8 cellular contexts compared by ENCODE assay signal in the genomic region with DNA sequence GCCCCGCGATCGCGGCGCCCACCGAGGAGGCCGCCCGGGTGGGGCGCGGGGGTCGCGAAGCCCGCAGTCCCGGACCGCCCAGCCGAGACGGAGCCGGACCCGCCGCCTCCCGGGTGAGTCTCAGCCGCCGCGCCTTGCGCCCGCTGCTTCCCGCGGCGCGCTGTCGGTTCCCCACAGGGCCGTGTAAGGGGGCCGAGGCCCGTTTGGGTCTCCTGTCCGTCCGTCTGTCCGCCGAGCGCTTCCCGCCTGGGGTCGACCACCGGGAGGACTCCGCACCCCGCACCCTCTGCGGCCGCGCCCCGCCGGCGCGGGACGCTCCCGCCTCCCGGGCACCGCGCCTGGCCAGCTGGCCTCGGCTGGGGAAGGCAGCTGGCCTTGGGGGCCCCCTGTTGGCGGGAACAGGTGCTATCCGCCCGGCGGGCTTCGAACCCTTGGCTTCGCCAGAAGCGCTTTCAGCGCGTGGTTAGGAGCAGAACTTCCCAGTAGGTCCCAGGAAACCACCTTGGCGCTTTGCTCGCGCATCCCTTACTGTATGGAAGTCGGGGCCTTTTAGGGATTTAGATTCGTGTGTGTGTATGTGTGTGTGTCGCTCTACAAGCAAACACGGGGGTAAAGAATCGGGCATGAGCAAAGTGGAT. TPM values are rescaled to one million over a fixed set of nuclear protein-coding genes. Genes with fewer than 3 reads are reported as not detected.
DNase-seq lines count a peak whose midpoint lies in the region; ATAC-seq lines count a peak whose summit lies in the region.

No MANE protein-coding gene starts in this region.

- H3K27ac Mint-ChIP-seq in T-helper 17 cell = no peak overlapping the region
- no peak overlapping the region for H3K27ac Mint-ChIP-seq in effector memory CD8-positive, alpha-beta T cell
- H3K27ac Mint-ChIP-seq in stimulated activated effector memory CD8-positive, alpha-beta T cell treated with anti-CD3 and anti-CD28 coated beads, Interleukin-12 subunit alpha, Interleukin-12 subunit beta, amount 100 ng/mL, for 72 hours = no peak overlapping the region

- DNase-seq in DMS153 (lab: John Stamatoyannopoulos, UW) = peak; percentile 28
- DNase-seq in HK-2 (ENCODE audit: unreplicated experiment) = peak; percentile 81
- no peak for DNase-seq in T-helper 17 cell
- no peak for DNase-seq in effector memory CD8-positive, alpha-beta T cell
- DNase-seq in lung microvascular endothelial cell (ENCODE audit: low read depth in 2 of 2) = peak; percentile 78 to 83
- DNase-seq in stimulated activated effector memory CD8-positive, alpha-beta T cell treated with anti-CD3 and anti-CD28 coated beads, Interleukin-12 subunit alpha, Interleukin-12 subunit beta, amount 100 ng/mL, for 72 hours (ENCODE audit: low spot score in 2 of 2) = peak; percentile 18 to 68

- H3K9me3 Mint-ChIP-seq in effector memory CD8-positive, alpha-beta T cell = no peaks in the 10 kb centered on the region
- no peaks in the 10 kb centered on the region for H3K9me3 Mint-ChIP-seq in stimulated activated effector memory CD8-positive, alpha-beta T cell treated with anti-CD3 and anti-CD28 coated beads, Interleukin-12 subunit alpha, Interleukin-12 subunit beta, amount 100 ng/mL, for 72 hours

- peak overlapping the region; percentile 79 for H3K4me3 Mint-ChIP-seq in T-helper 17 cell
- H3K4me3 Mint-ChIP-seq in effector memory CD8-positive, alpha-beta T cell = peak overlapping the region; percentile 38 to 45
- peak overlapping the region; percentile 20 for H3K4me3 Mint-ChIP-seq in stimulated activated effector memory CD8-positive, alpha-beta T cell treated with anti-CD3 and anti-CD28 coated beads, Interleukin-12 subunit alpha, Interleukin-12 subunit beta, amount 100 ng/mL, for 72 hours

- H3K27me3 Mint-ChIP-seq in T-helper 17 cell = peaks cover 53% of the 10 kb centered on the region
- H3K27me3 Mint-ChIP-seq in effector memory CD8-positive, alpha-beta T cell = peaks cover 42 to 64% of the 10 kb centered on the region in 2 donors

- no peaks in the 10 kb centered on the region for H3K36me3 Mint-ChIP-seq in T-helper 17 cell (ENCODE audit: low read depth)
- no peaks in the 10 kb centered on the region for H3K36me3 Mint-ChIP-seq in effector memory CD8-positive, alpha-beta T cell (ENCODE audit: insufficient read depth)
- no peaks in the 10 kb centered on the region for H3K36me3 Mint-ChIP-seq in stimulated activated effector memory CD8-positive, alpha-beta T cell treated with anti-CD3 and anti-CD28 coated beads, Interleukin-12 subunit alpha, Interleukin-12 subunit beta, amount 100 ng/mL, for 72 hours

- ATAC-seq in T-helper 17 cell (no peak), GM19023 (IDR thresholded peaks at IDR 0.05; ENCODE audit: unreplicated experiment) (no peak), HG03095 (IDR thresholded peaks at IDR 0.05; ENCODE audit: unreplicated experiment) (no peak)
- ATAC-seq in effector memory CD8-positive, alpha-beta T cell (replicated peaks) = no peak
- peak; percentile 52 for ATAC-seq in stimulated activated effector memory CD8-positive, alpha-beta T cell treated with anti-CD3 and anti-CD28 coated beads, Interleukin-12 subunit alpha, Interleukin-12 subunit beta, amount 100 ng/mL, for 72 hours

- H3K9me3 ChIP-seq in T-helper 17 cell (ENCODE audit: control insufficient read depth, low read length, poor library complexity, severe bottlenecking) = no peaks in the 10 kb centered on the region

- H3K4me1 Mint-ChIP-seq in T-helper 17 cell = peaks cover 22% of the 10 kb centered on the region
- peaks cover 10 to 13% of the 10 kb centered on the region in 2 donors for H3K4me1 Mint-ChIP-seq in effector memory CD8-positive, alpha-beta T cell (ENCODE audit: low read depth in 2 of 2)
- H3K4me1 Mint-ChIP-seq in stimulated activated effector memory CD8-positive, alpha-beta T cell treated with anti-CD3 and anti-CD28 coated beads, Interleukin-12 subunit alpha, Interleukin-12 subunit beta, amount 100 ng/mL, for 72 hours = peaks cover 19% of the 10 kb centered on the region

RNA-seq across cellular contexts. Expression of gene TMEM51, which starts 0.4 kb away (rescaled TPM):
- total RNA-seq in T-helper 17 cell = not detected
- 5.9 and 9.3 TPM in 2 replicates for total RNA-seq in lung microvascular endothelial cell

Comparison
In these comparisons a context has a peak if more than half of its experiments do, and no peak if none do; other contexts are left out.
1. DNase-seq: peak in DMS153 (single experiment), HK-2 (single experiment), lung microvascular endothelial cell (2 of 2) and stimulated activated effector memory CD8-positive, alpha-beta T cell treated with anti-CD3 and anti-CD28 coated beads, Interleukin-12 subunit alpha, Interleukin-12 subunit beta, amount 100 ng/mL, for 72 hours (2 of 2); none in T-helper 17 cell (0 of 3) and effector memory CD8-positive, alpha-beta T cell (0 of 3).
2. H3K4me3 Mint-ChIP-seq: peak in every context shown above with its lines; median percentile 79 in T-helper 17 cell; 42 in effector memory CD8-positive, alpha-beta T cell; 20 in stimulated activated effector memory CD8-positive, alpha-beta T cell treated with anti-CD3 and anti-CD28 coated beads, Interleukin-12 subunit alpha, Interleukin-12 subunit beta, amount 100 ng/mL, for 72 hours.